ENCODE assay signal across 3 cellular contexts in the genomic region with DNA sequence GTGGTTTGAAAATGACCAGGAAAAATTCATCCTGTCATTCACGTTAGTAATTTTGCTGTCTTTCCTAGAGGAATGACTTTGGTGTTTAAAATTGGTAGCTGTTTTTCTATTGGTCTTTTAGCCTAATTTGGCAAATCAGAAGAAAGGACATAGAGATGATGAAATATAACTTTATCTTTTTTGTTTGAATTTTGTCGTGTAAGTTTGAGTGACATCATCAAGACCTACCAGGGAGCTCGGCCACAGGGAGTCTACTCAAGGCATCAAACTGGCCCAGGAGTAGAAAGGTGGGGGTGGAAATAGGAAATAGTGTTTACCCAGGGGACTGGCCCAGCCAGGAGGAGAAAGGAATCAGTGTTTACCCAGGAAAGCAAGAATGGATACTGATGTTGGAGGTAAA.
TF ChIP-seq lines count a peak whose summit lies in the region.

No MANE protein-coding gene starts in this region.

TF ChIP-seq in A549, 52 proteins besides CTCF, POLR2A, EP300 and RAD21:
- TF ChIP-seq CHD2 (IDR thresholded peaks at IDR 0.05; ENCODE audit: low read length, partially characterized antibody) (no peak), ZFP36 (IDR thresholded peaks at IDR 0.05; ENCODE audit: borderline replicate concordance, partially characterized antibody) (no peak), SREBF2 (IDR thresholded peaks at IDR 0.05) (no peak), POLR2AphosphoS2 (conservative IDR thresholded peaks at IDR 0.05; ENCODE audit: low read length) (no peak), TP53 (CRISPR knock-in tag; IDR thresholded peaks at IDR 0.05) (no peak), RFX5 (IDR thresholded peaks at IDR 0.05) (no peak), HOXB13 (CRISPR knock-in tag; IDR thresholded peaks at IDR 0.05; ENCODE audit: low read depth) (no peak), BHLHE40 (IDR thresholded peaks at IDR 0.05; ENCODE audit: low read depth, low read length) (no peak), PHF8 (IDR thresholded peaks at IDR 0.05; ENCODE audit: borderline replicate concordance, low read depth) (no peak), MAZ (IDR thresholded peaks at IDR 0.05; ENCODE audit: borderline replicate concordance, low read depth, low read length) (no peak), MAFK (IDR thresholded peaks at IDR 0.05; ENCODE audit: partially characterized antibody) (no peak), HOXA7 (CRISPR knock-in tag; IDR thresholded peaks at IDR 0.05) (no peak), HDAC2 (IDR thresholded peaks at IDR 0.05) (no peak)
- TF ChIP-seq, protein P1, sequence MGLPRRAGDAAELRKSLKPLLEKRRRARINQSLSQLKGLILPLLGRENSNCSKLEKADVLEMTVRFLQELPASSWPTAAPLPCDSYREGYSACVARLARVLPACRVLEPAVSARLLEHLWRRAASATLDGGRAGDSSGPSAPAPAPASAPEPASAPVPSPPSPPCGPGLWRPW (IDR thresholded peaks at IDR 0.05): no peak

TF ChIP-seq in HEK293, 187 proteins besides CTCF, POLR2A, EP300 and RAD21:
- TF ChIP-seq ZNF548 (tag by site-specific recombination; IDR thresholded peaks at IDR 0.05) (no peak), SP2 (tag by site-specific recombination; IDR thresholded peaks at IDR 0.05) (no peak), ZNF629 (tag by site-specific recombination; IDR thresholded peaks at IDR 0.05) (0 out of 2 replicates have a peak, but pooled peaks have one; percentile 34), ZNF366 (tag by site-specific recombination; conservative IDR thresholded peaks at IDR 0.05) (no peak), ZNF530 (tag by site-specific recombination; IDR thresholded peaks at IDR 0.05; ENCODE audit: low read depth) (no peak), ZIC2 (tag by site-specific recombination; IDR thresholded peaks at IDR 0.05) (peak; percentile 49), OSR2 (tag by site-specific recombination; IDR thresholded peaks at IDR 0.05) (no peak), KLF17 (tag by site-specific recombination; IDR thresholded peaks at IDR 0.05) (no peak), GLIS1 (tag by site-specific recombination; IDR thresholded peaks at IDR 0.05) (peak; percentile 69)
- TF ChIP-seq, protein P2, sequence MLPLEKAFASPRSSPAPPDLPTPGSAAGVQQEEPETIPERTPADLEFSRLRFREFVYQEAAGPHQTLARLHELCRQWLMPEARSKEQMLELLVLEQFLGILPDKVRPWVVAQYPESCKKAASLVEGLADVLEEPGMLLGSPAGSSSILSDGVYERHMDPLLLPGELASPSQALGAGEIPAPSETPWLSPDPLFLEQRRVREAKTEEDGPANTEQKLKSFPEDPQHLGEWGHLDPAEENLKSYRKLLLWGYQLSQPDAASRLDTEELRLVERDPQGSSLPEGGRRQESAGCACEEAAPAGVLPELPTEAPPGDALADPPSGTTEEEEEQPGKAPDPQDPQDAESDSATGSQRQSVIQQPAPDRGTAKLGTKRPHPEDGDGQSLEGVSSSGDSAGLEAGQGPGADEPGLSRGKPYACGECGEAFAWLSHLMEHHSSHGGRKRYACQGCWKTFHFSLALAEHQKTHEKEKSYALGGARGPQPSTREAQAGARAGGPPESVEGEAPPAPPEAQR (tag by site-specific recombination; IDR thresholded peaks at IDR 0.05): no peak
- TF ChIP-seq, protein P3, sequence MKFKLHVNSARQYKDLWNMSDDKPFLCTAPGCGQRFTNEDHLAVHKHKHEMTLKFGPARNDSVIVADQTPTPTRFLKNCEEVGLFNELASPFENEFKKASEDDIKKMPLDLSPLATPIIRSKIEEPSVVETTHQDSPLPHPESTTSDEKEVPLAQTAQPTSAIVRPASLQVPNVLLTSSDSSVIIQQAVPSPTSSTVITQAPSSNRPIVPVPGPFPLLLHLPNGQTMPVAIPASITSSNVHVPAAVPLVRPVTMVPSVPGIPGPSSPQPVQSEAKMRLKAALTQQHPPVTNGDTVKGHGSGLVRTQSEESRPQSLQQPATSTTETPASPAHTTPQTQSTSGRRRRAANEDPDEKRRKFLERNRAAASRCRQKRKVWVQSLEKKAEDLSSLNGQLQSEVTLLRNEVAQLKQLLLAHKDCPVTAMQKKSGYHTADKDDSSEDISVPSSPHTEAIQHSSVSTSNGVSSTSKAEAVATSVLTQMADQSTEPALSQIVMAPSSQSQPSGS (tag by site-specific recombination; IDR thresholded peaks at IDR 0.05; ENCODE audit: low read depth): peak; percentile 79

TF ChIP-seq in K562, 482 proteins besides CTCF, POLR2A, EP300 and RAD21:
- TF ChIP-seq ATF7 (IDR thresholded peaks at IDR 0.05) (0 out of 2 replicates have a peak, but pooled peaks have one; percentile 12), POLR2AphosphoS5 (IDR thresholded peaks at IDR 0.05; ENCODE audit: control insufficient read depth, insufficient read depth, low read depth, low read length) (no peak), CEBPG (CRISPR knock-in tag; IDR thresholded peaks at IDR 0.05) (no peak), CEBPG (tag; conservative IDR thresholded peaks at IDR 0.05 in 1 of 2, IDR thresholded peaks at IDR 0.05 in 1 of 2) (peak in 1 of 2 experiments; percentile 49; a peak in 1 of 4 replicates), EHMT2 (IDR thresholded peaks at IDR 0.05) (0 out of 2 replicates have a peak, but pooled peaks have one; percentile 12)
- TF ChIP-seq, protein P4, sequence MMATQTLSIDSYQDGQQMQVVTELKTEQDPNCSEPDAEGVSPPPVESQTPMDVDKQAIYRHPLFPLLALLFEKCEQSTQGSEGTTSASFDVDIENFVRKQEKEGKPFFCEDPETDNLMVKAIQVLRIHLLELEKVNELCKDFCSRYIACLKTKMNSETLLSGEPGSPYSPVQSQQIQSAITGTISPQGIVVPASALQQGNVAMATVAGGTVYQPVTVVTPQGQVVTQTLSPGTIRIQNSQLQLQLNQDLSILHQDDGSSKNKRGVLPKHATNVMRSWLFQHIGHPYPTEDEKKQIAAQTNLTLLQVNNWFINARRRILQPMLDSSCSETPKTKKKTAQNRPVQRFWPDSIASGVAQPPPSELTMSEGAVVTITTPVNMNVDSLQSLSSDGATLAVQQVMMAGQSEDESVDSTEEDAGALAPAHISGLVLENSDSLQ (IDR thresholded peaks at IDR 0.05): peak; percentile 15; the same call in 1 of the 2 replicates
- TF ChIP-seq, protein P5, sequence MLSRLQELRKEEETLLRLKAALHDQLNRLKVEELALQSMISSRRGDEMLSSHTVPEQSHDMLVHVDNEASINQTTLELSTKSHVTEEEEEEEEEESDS (CRISPR knock-in tag; IDR thresholded peaks at IDR 0.05): no peak
- TF ChIP-seq, protein P6, sequence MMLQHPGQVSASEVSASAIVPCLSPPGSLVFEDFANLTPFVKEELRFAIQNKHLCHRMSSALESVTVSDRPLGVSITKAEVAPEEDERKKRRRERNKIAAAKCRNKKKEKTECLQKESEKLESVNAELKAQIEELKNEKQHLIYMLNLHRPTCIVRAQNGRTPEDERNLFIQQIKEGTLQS (IDR thresholded peaks at IDR 0.05): peak; percentile 76
- TF ChIP-seq, protein P6 (CRISPR knock-in tag; conservative IDR thresholded peaks at IDR 0.05): no peak
